20 cellular contexts compared by ENCODE assay signal in the genomic region with DNA sequence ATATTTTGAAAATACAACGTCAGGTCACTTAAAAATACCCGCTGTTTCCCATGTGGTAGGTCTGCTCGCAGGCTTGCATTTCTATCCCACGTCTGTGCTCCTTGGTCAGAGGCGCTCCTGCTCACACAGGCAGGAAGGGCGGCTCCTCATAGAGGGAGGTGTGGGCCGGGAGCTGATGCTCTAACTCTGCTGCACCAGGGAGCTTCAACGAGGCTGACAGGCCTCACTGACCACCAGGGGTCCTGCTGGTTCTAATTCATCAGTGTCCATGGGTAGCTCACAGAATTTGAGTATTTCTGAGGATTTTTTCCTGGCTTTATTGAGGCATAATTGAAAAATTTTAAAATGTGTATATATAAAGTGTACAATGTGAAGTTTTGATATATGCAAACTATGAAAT.
A peak's percentile ranks its signal among the peaks of the same experiment; 100 is the strongest.
DNase-seq lines count a peak whose midpoint lies in the region; ATAC-seq and TF ChIP-seq lines count a peak whose summit lies in the region.
"Had no signal": no experiment of that assay in that cellular context is flagged by ENCODE, and none has a peak within 500 bp of the region (broad histone marks: within the 10 kb centered on the region; RNA-seq: fewer than 3 reads in every experiment).

No MANE protein-coding gene starts in this region.

- TF ChIP-seq CTCF in HFF-Myc (IDR thresholded peaks at IDR 0.05; ENCODE audit: low read depth, low read length, missing control alignments) = peak; percentile 30
- no peak for TF ChIP-seq CTCF in WTC11 (IDR thresholded peaks at IDR 0.05)
- no peak for TF ChIP-seq CTCF in GM13976 (IDR thresholded peaks at IDR 0.05; ENCODE audit: borderline replicate concordance, control extremely low read depth, extremely low read depth, insufficient read depth, missing control alignments)

- no peak overlapping the region; the same call in 1 of the 2 replicates for H3K27ac Mint-ChIP-seq in WTC11
- H3K27ac Mint-ChIP-seq: activated B cell treated with CpG ODN at 0.5 μM for 24 hours; B cell; naive thymus-derived CD8-positive, alpha-beta T cell had no signal

- POLR2A ChIA-PET in WTC11 (lab: Charles Lee) = no interaction called here

- no peaks in the 10 kb centered on the region for H3K9me3 Mint-ChIP-seq in WTC11
- H3K9me3 Mint-ChIP-seq: activated B cell treated with CpG ODN at 0.5 μM for 24 hours; naive thymus-derived CD8-positive, alpha-beta T cell had no signal

- no peaks in the 10 kb centered on the region for H3K36me3 Mint-ChIP-seq in WTC11
- H3K36me3 Mint-ChIP-seq: naive thymus-derived CD8-positive, alpha-beta T cell had no signal

- H3K27me3 Mint-ChIP-seq in WTC11 (ENCODE audit: low read depth) = no peaks in the 10 kb centered on the region; the same call in none of the 2 replicates

- H3K4me3 Mint-ChIP-seq in WTC11 = no peak overlapping the region
- H3K4me3 Mint-ChIP-seq: activated B cell treated with CpG ODN at 0.5 μM for 24 hours; B cell; naive thymus-derived CD8-positive, alpha-beta T cell had no signal

- DNase-seq in AG20443 (ENCODE audit: low spot score) (peak; percentile 10), HFF-Myc (ENCODE audit: extremely low read depth, low read depth) (no peak), WTC11 (ENCODE audit: low spot score) (peak; percentile 61), iPS-NIHi7 (ENCODE audit: extremely low spot score) (peak; percentile 80), AG08395 (ENCODE audit: low spot score) (no peak), GM13976 (ENCODE audit: low spot score) (no peak), CD1c-positive myeloid dendritic cell (ENCODE audit: extremely low spot score) (no peak), KBM-7 (no peak)
- DNase-seq: activated B cell treated with CpG ODN at 0.5 μM for 24 hours; body of pancreas; DND-41; effector CD4-positive, alpha-beta T cell; lower lobe of right lung; naive thymus-derived CD8-positive, alpha-beta T cell; NCI-H1436; NCI-H446; stimulated activated CD4-positive, alpha-beta T cell treated with anti-CD3 and anti-CD28 coated beads, Interleukin-4, amount 100 ng/mL, for 24 hours; thyroid gland had no signal

- ATAC-seq in WTC11 = peak; percentile 89
- ATAC-seq: body of pancreas; naive thymus-derived CD8-positive, alpha-beta T cell had no signal

- in situ Hi-C loops in GM13976 (cut with MboI; ENCODE audit: low sequenced_read_pairs, unreplicated experiment) (no loop called here), KBM-7 (cut with MboI; ENCODE audit: low pct_unique_long_range_greater_than_20kb, low sequenced_read_pairs) (no loop called here)

- H3K4me1 Mint-ChIP-seq in WTC11 = peaks cover 26% of the 10 kb centered on the region
- H3K4me1 Mint-ChIP-seq: activated B cell treated with CpG ODN at 0.5 μM for 24 hours; B cell; naive thymus-derived CD8-positive, alpha-beta T cell had no signal

- CTCF ChIA-PET in WTC11 (lab: Charles Lee) = interaction anchor here (0.5 to 2.4 kb wide), 27 partner anchors 8 to 202 kb away, joined by 3 to 16 read pairs (median 5); no protein-coding TSS in a partner anchor

- H3K4me3 ChIP-seq in HFF-Myc (replicated peaks; ENCODE audit: low read depth, low read length) = no peak overlapping the region
- H3K4me3 ChIP-seq: body of pancreas, lower lobe of right lung, SK-N-MC, thyroid gland had no signal

TF ChIP-seq in WTC11, 78 proteins besides CTCF, POLR2A, EP300 and RAD21:
- TF ChIP-seq AR (CRISPR knock-in tag; IDR thresholded peaks at IDR 0.05) (no peak), CDX4 (CRISPR knock-in tag; IDR thresholded peaks at IDR 0.05; ENCODE audit: borderline replicate concordance) (no peak), ERG (CRISPR knock-in tag; IDR thresholded peaks at IDR 0.05) (no peak), MYBL2 (CRISPR knock-in tag; IDR thresholded peaks at IDR 0.05) (no peak)

Comparison
In these comparisons a context has a peak if more than half of its experiments do, and no peak if none do; other contexts are left out.
1. DNase-seq: peak in AG20443 (single experiment), WTC11 (single experiment) and iPS-NIHi7 (single experiment); none in HFF-Myc (single experiment), AG08395 (single experiment), GM13976 (single experiment), CD1c-positive myeloid dendritic cell (single experiment) and KBM-7 (single experiment).